Comparison of ENCODE assay signal across 19 cellular contexts in the genomic region with DNA sequence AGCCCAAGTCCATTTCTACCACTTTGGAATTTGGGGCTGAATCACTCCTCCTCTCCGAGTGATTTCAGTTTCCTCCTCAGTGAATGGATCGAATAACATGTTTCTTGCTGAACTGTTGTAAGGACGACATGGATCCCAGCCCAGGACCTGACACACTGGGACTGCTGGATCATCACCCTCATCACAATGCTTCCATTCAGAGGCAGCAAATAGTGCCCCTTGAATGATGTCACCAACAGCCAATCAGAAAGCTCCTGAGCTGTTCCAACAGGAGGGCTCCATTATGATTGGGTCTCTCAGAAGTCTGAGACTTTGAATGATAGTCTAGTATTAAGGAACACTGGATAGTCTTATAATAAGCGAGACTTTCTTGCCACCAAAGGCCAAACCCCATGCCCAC.
DNase-seq lines count a peak whose midpoint lies in the region; ATAC-seq, FAIRE-seq and TF ChIP-seq lines count a peak whose summit lies in the region.
"Had no signal": no experiment of that assay in that cellular context is flagged by ENCODE, and none has a peak within 500 bp of the region (broad histone marks: within the 10 kb centered on the region; RNA-seq: fewer than 3 reads in every experiment).

No MANE protein-coding gene starts in this region.

- H3K36me3 ChIP-seq in BE2C = no peaks in the 10 kb centered on the region

- no peak overlapping the region for H3K4me3 Mint-ChIP-seq in natural killer cell
- H3K4me3 Mint-ChIP-seq: HFFc6; T-helper 1 cell treated with Interleukin-12 subunit alpha and Interleukin-12 subunit beta and Interleukin-4 antibody, amounts not matched to agents 30 μg/mL and 1 μg/mL, for 36 hours had no signal

- no peak for FAIRE-seq in HTR-8/SVneo (lab: Jason Lieb, UNC)
- FAIRE-seq: astrocyte, GM18507 had no signal

- peaks cover 18 to 35% of the 10 kb centered on the region in 2 donors for H3K27me3 Mint-ChIP-seq in natural killer cell (ENCODE audit: low read depth in 2 of 2)

- H3K9me3 ChIP-seq in BE2C = no peaks in the 10 kb centered on the region

- no peaks in the 10 kb centered on the region for H3K4me1 ChIP-seq in BE2C

- no peak overlapping the region for H3K27ac Mint-ChIP-seq in natural killer cell
- H3K27ac Mint-ChIP-seq: HFFc6; progenitor cell of endocrine pancreas; T-helper 1 cell treated with Interleukin-12 subunit alpha and Interleukin-12 subunit beta and Interleukin-4 antibody, amounts not matched to agents 30 μg/mL and 1 μg/mL, for 36 hours had no signal

- DNase-seq in BE2C = peak; percentile 28
- peak; percentile 59 for DNase-seq in HT1080 (ENCODE audit: low read depth)
- DNase-seq in cerebellar cortex (ENCODE audit: low spot score) = peak; percentile 25
- peak; percentile 56 for DNase-seq in middle frontal gyrus (ENCODE audit: extremely low spot score, low spot score)
- no peak for DNase-seq in natural killer cell
- no peak for DNase-seq in COLO829 (ENCODE audit: low spot score)
- DNase-seq in CD1c-positive myeloid dendritic cell (ENCODE audit: extremely low spot score) = no peak
- DNase-seq in HTR-8/SVneo (ENCODE audit: insufficient read length, low spot score) = no peak
- DNase-seq: activated CD4-positive, CD25-positive, alpha-beta regulatory T cell; activated gamma-delta T cell; glutamatergic neuron; HFFc6; IMR-90; NCI-H526 had no signal

- intact Hi-C loops in natural killer cell (cut with micrococcal nuclease) = no loop called here

- no peak for TF ChIP-seq CTCF in BE2C (IDR thresholded peaks at IDR 0.05; ENCODE audit: low read depth, low read length)
- TF ChIP-seq CTCF in natural killer cell (IDR thresholded peaks at IDR 0.05) = no peak

- ATAC-seq in natural killer cell = no peak

- H3K4me3 ChIP-seq in BE2C (ENCODE audit: low read depth, low read length) = no peak overlapping the region
- H3K4me3 ChIP-seq: coronary artery had no signal

- no peaks in the 10 kb centered on the region for H3K27me3 ChIP-seq in BE2C

- H3K36me3 Mint-ChIP-seq in natural killer cell = no peaks in the 10 kb centered on the region

- H3K9me3 Mint-ChIP-seq in natural killer cell = no peaks in the 10 kb centered on the region
- H3K9me3 Mint-ChIP-seq: T-helper 1 cell treated with Interleukin-12 subunit alpha and Interleukin-12 subunit beta and Interleukin-4 antibody, amounts not matched to agents 30 μg/mL and 1 μg/mL, for 36 hours had no signal

- no peaks in the 10 kb centered on the region for H3K4me1 Mint-ChIP-seq in natural killer cell

Comparison
In these comparisons a context has a peak if more than half of its experiments do, and no peak if none do; other contexts are left out.
1. DNase-seq: peak in BE2C (single experiment), HT1080 (single experiment), cerebellar cortex (single experiment) and middle frontal gyrus (single experiment); none in natural killer cell (single experiment), COLO829 (single experiment), CD1c-positive myeloid dendritic cell (single experiment) and HTR-8/SVneo (single experiment).